In genomic region chr18:79643049-79643765, GRCh38 we compare ENCODE assay signal across 12 cellular contexts. TPM values are rescaled to one million over a fixed set of nuclear protein-coding genes. Genes with fewer than 3 reads are reported as not detected.
DNase-seq lines count a peak whose midpoint lies in the region; ATAC-seq and TF ChIP-seq lines count a peak whose summit lies in the region.
"Had no signal": no experiment of that assay in that cellular context is flagged by ENCODE, and none has a peak within 500 bp of the region (broad histone marks: within the 10 kb centered on the region; RNA-seq: fewer than 3 reads in every experiment).

No MANE protein-coding gene starts in this region.

- peak overlapping the region; percentile 72 for H2AFZ ChIP-seq in HCT116 (ENCODE audit: low read depth, low read length, poor library complexity, severe bottlenecking)
- H2AFZ ChIP-seq: neural progenitor cell had no signal

- H3K4me3 ChIP-seq in CD8-positive, alpha-beta T cell (ENCODE audit: low read depth, low read length): no peak overlapping the region
- H3K4me3 ChIP-seq in HCT116 (replicated peaks in 1 of 2; ENCODE audit: low read depth in 1 of 2, low read length in 2 of 2) (no peak overlapping the region), sigmoid colon (no peak overlapping the region)
- H3K4me3 ChIP-seq: gastrocnemius medialis, neural progenitor cell had no signal

- WGBS in sigmoid colon, 2 donors: 70 to 83% methylated on average over 23 of the region's 23 CpGs

- H3K36me3 ChIP-seq in CD8-positive, alpha-beta T cell (ENCODE audit: insufficient read depth, low read length): no peaks in the 10 kb centered on the region
- H3K36me3 ChIP-seq in HCT116 (ENCODE audit: control insufficient read depth in 1 of 2, insufficient read depth in 2 of 2, low read length in 2 of 2): no peaks in the 10 kb centered on the region
- no peaks in the 10 kb centered on the region for H3K36me3 ChIP-seq in sigmoid colon
- H3K36me3 ChIP-seq: gastrocnemius medialis, neural progenitor cell had no signal

- H4K20me1 ChIP-seq in HCT116 (ENCODE audit: insufficient read depth): no peaks in the 10 kb centered on the region

- H3K27me3 ChIP-seq in CD8-positive, alpha-beta T cell (ENCODE audit: insufficient read depth, low read length): no peaks in the 10 kb centered on the region
- H3K27me3 ChIP-seq in HCT116 (ENCODE audit: insufficient read depth, low read length): no peaks in the 10 kb centered on the region
- H3K27me3 ChIP-seq in sigmoid colon: peaks cover 2 to 13% (median 11%) of the 10 kb centered on the region in 3 donors

- RAD21 ChIA-PET in HCT116 (lab: Charles Lee; ENCODE audit: low non-redundant PET in 1 of 2, low total read pairs in 2 of 2, uncharacterized antibody in 2 of 2, unreplicated experiment in 2 of 2): interaction anchor here in 1 of 2 experiments (0.6 kb wide), 1 partner anchor 258 kb away, joined by 4 read pairs; no protein-coding TSS in a partner anchor

- no TSS peak for BruUV-seq in HCT116 (replicated peaks; lab: Mats Ljungman, UMichigan)

- no peak overlapping the region for H3K4me3 Mint-ChIP-seq in CD8-positive, alpha-beta T cell
- H3K4me3 Mint-ChIP-seq in activated naive CD8-positive, alpha-beta T cell treated with anti-CD3 and anti-CD28 coated beads for 36 hours: no peak overlapping the region
- H3K4me3 Mint-ChIP-seq: activated CD4-positive, alpha-beta T cell treated with anti-CD3 and anti-CD28 coated beads, Interleukin-2, amount 10 ng/mL, durations not matched to agents 7 days and 5 days; CD8-positive, alpha-beta memory T cell; neural progenitor cell had no signal

- DNase-seq in CD8-positive, alpha-beta T cell: peak in 5 of 7 experiments; percentile 7 to 61 (median 30)
- DNase-seq in HCT116 (ENCODE audit: low read depth, low spot score): no peak
- DNase-seq in activated naive CD8-positive, alpha-beta T cell treated with anti-CD3 and anti-CD28 coated beads for 36 hours: peak; percentile 19
- peak; percentile 49 for DNase-seq in sigmoid colon
- no peak for DNase-seq in cerebellum (ENCODE audit: low spot score)
- DNase-seq: T1000 had no signal

- CTCF ChIA-PET in CD8-positive, alpha-beta T cell (lab: Charles Lee): interaction anchor here (0.8 to 5.1 kb wide), 14 partner anchors 9 to 299 kb away, joined by 3 to 109 read pairs (median 4); no protein-coding TSS in a partner anchor
- CTCF ChIA-PET in HCT116 (lab: Charles Lee): interaction anchor here (1.5 kb wide), 1 partner anchor 262 kb away, joined by 4 read pairs; no protein-coding TSS in a partner anchor

- no peaks in the 10 kb centered on the region for H3K36me3 Mint-ChIP-seq in CD8-positive, alpha-beta T cell
- no peaks in the 10 kb centered on the region for H3K36me3 Mint-ChIP-seq in activated naive CD8-positive, alpha-beta T cell treated with anti-CD3 and anti-CD28 coated beads for 36 hours
- H3K36me3 Mint-ChIP-seq: CD8-positive, alpha-beta memory T cell; neural progenitor cell had no signal

- H3K4me1 ChIP-seq in CD8-positive, alpha-beta T cell (ENCODE audit: insufficient read depth, low read length): peaks cover 12% of the 10 kb centered on the region
- H3K4me1 ChIP-seq in HCT116 (ENCODE audit: control insufficient read depth in 1 of 2, insufficient read depth in 2 of 2, low read length in 2 of 2): peaks cover 0 to 5% of the 10 kb centered on the region in 2 experiments; a peak in 1 of 4 replicates
- peaks cover 0 to 6% (median 2%) of the 10 kb centered on the region in 4 donors for H3K4me1 ChIP-seq in sigmoid colon
- H3K4me1 ChIP-seq: neural progenitor cell had no signal

- TF ChIP-seq RAD21 in HCT116 (IDR thresholded peaks at IDR 0.05; ENCODE audit: low read depth): no peak

- no peaks in the 10 kb centered on the region for H3K9me3 ChIP-seq in CD8-positive, alpha-beta T cell (ENCODE audit: low read length)
- H3K9me3 ChIP-seq in HCT116 (ENCODE audit: control insufficient read depth in 1 of 2, insufficient read depth in 1 of 2, low read depth in 1 of 2, low read length in 2 of 2): no peaks in the 10 kb centered on the region
- no peaks in the 10 kb centered on the region for H3K9me3 ChIP-seq in sigmoid colon
- H3K9me3 ChIP-seq: gastrocnemius medialis had no signal

- H3K9me2 ChIP-seq in HCT116 (ENCODE audit: insufficient read depth): no peaks in the 10 kb centered on the region

- H3K4me1 Mint-ChIP-seq in CD8-positive, alpha-beta T cell (ENCODE audit: low read depth): peaks cover 11% of the 10 kb centered on the region
- H3K4me1 Mint-ChIP-seq in activated naive CD8-positive, alpha-beta T cell treated with anti-CD3 and anti-CD28 coated beads for 36 hours: peaks cover 12% of the 10 kb centered on the region
- H3K4me1 Mint-ChIP-seq: CD8-positive, alpha-beta memory T cell had no signal

- TF ChIP-seq POLR2A in HCT116 (IDR thresholded peaks at IDR 0.05; ENCODE audit: borderline replicate concordance, extremely low read depth, insufficient read depth, insufficient read length): no peak
- TF ChIP-seq POLR2A in sigmoid colon (IDR thresholded peaks at IDR 0.05): no peak

- peak overlapping the region; percentile 74 for H3K27ac Mint-ChIP-seq in CD8-positive, alpha-beta T cell
- peak overlapping the region; percentile 45 for H3K27ac Mint-ChIP-seq in activated naive CD8-positive, alpha-beta T cell treated with anti-CD3 and anti-CD28 coated beads for 36 hours
- H3K27ac Mint-ChIP-seq: activated CD4-positive, alpha-beta T cell treated with anti-CD3 and anti-CD28 coated beads, Interleukin-2, amount 10 ng/mL, durations not matched to agents 7 days and 5 days; CD8-positive, alpha-beta memory T cell; neural progenitor cell had no signal

- POLR2A ChIA-PET in CD8-positive, alpha-beta T cell (lab: Charles Lee): interaction anchor here (1.2 kb wide), 1 partner anchor 35 kb away, joined by 4 read pairs; no protein-coding TSS in a partner anchor
- POLR2A ChIA-PET in HCT116 (lab: Charles Lee): no interaction called here

- peaks cover 18% of the 10 kb centered on the region for H3K27me3 Mint-ChIP-seq in CD8-positive, alpha-beta T cell (ENCODE audit: low read depth)
- peaks cover 9% of the 10 kb centered on the region for H3K27me3 Mint-ChIP-seq in activated naive CD8-positive, alpha-beta T cell treated with anti-CD3 and anti-CD28 coated beads for 36 hours
- H3K27me3 Mint-ChIP-seq: activated CD4-positive, alpha-beta T cell treated with anti-CD3 and anti-CD28 coated beads, Interleukin-2, amount 10 ng/mL, durations not matched to agents 7 days and 5 days had no signal

- ATAC-seq in CD8-positive, alpha-beta T cell: peak; percentile 64
- ATAC-seq in HCT116 (no peak), HG03280 (IDR thresholded peaks at IDR 0.05; ENCODE audit: unreplicated experiment) (no peak), HG03135 (IDR thresholded peaks at IDR 0.05; ENCODE audit: unreplicated experiment) (no peak)

- H3K9me3 Mint-ChIP-seq in CD8-positive, alpha-beta T cell: no peaks in the 10 kb centered on the region
- H3K9me3 Mint-ChIP-seq in activated naive CD8-positive, alpha-beta T cell treated with anti-CD3 and anti-CD28 coated beads for 36 hours: no peaks in the 10 kb centered on the region
- H3K9me3 Mint-ChIP-seq: activated CD4-positive, alpha-beta T cell treated with anti-CD3 and anti-CD28 coated beads, Interleukin-2, amount 10 ng/mL, durations not matched to agents 7 days and 5 days; CD8-positive, alpha-beta memory T cell; neural progenitor cell had no signal

- no peak overlapping the region for H3K27ac ChIP-seq in CD8-positive, alpha-beta T cell (ENCODE audit: low read depth, low read length)
- H3K27ac ChIP-seq in HCT116 (ENCODE audit: low read depth, low read length) (no peak overlapping the region), sigmoid colon (no peak overlapping the region)
- H3K27ac ChIP-seq: gastrocnemius medialis, neural progenitor cell had no signal

- TF ChIP-seq EP300 in sigmoid colon (IDR thresholded peaks at IDR 0.05): no peak

- H3K79me2 ChIP-seq in HCT116 (ENCODE audit: insufficient read depth, low read length): no peaks in the 10 kb centered on the region

- no peak for TF ChIP-seq CTCF in CD8-positive, alpha-beta T cell (IDR thresholded peaks at IDR 0.05)
- TF ChIP-seq CTCF in HCT116 (IDR thresholded peaks at IDR 0.05 in 2 of 3, conservative IDR thresholded peaks at IDR 0.05 in 1 of 3; ENCODE audit: borderline replicate concordance in 1 of 3, insufficient read depth in 1 of 3, low read depth in 2 of 3, low read length in 2 of 3): no peak
- no peak for TF ChIP-seq CTCF in sigmoid colon (IDR thresholded peaks at IDR 0.05)

- no peak overlapping the region for H3K9ac ChIP-seq in HCT116 (ENCODE audit: low read length)
- H3K9ac ChIP-seq: neural progenitor cell had no signal

- intact Hi-C loops in CD8-positive, alpha-beta T cell (cut with DNase I, micrococcal nuclease): loop anchor here in 1 of 2 experiments (2.0 to 10.0 kb wide), 2 partner anchors 114 to 768 kb away; no protein-coding TSS in a partner anchor
- intact Hi-C loops in HCT116 (cut with micrococcal nuclease) (loop anchor here (10.0 kb wide), 1 partner anchor 768 kb away; no protein-coding TSS in a partner anchor), sigmoid colon (cut with DNase I) (loop anchor here (2.0 kb wide), 1 partner anchor 112 kb away; no protein-coding TSS in a partner anchor)

- peak overlapping the region; percentile 31; the same call in 1 of the 2 replicates for H3K4me2 ChIP-seq in HCT116 (ENCODE audit: low read length)
- H3K4me2 ChIP-seq: neural progenitor cell had no signal

TF ChIP-seq in HCT116, 20 proteins besides CTCF, POLR2A, EP300 and RAD21 (continues in another document):
- TF ChIP-seq SRF (IDR thresholded peaks at IDR 0.05; ENCODE audit: low read depth) (no peak), POLR2AphosphoS5 (IDR thresholded peaks at IDR 0.05; ENCODE audit: low read depth, low read length) (no peak), EZH2 (IDR thresholded peaks at IDR 0.05) (no peak), FOSL1 (IDR thresholded peaks at IDR 0.05; ENCODE audit: low read depth) (no peak), JUND (IDR thresholded peaks at IDR 0.05) (no peak), YY1 (IDR thresholded peaks at IDR 0.05; ENCODE audit: extremely low read depth, insufficient replicate concordance, low read depth, low read length) (no peak), MAX (IDR thresholded peaks at IDR 0.05) (no peak), ATF3 (IDR thresholded peaks at IDR 0.05) (no peak), ELF1 (IDR thresholded peaks at IDR 0.05; ENCODE audit: borderline replicate concordance, low read depth) (no peak), CEBPB (IDR thresholded peaks at IDR 0.05; ENCODE audit: low read depth) (no peak)

RNA-seq across cellular contexts. Expression of gene CTDP1, which starts 36.4 kb away (rescaled TPM):
- total RNA-seq in CD8-positive, alpha-beta T cell: 100 to 1,000 TPM; 110 to 121 TPM
- total RNA-seq in HCT116 (2021; ENCODE audit: unreplicated experiment) (24.9 TPM), sigmoid colon (10 to 100 TPM; 11.1 to 14.7 (median 12.6) TPM), cerebellum (10.4 TPM)
- polyA plus RNA-seq in HCT116 (2012): 14.8 and 17.3 TPM in 2 replicates
- total RNA-seq in activated naive CD8-positive, alpha-beta T cell treated with anti-CD3 and anti-CD28 coated beads for 36 hours: 10 to 100 TPM; 44.4 to 44.6 TPM
- 10 to 100 TPM; 15.6 to 25.9 (median 22.3) TPM for polyA plus RNA-seq in sigmoid colon

Comparison
In these comparisons a context has a peak if more than half of its experiments do, and no peak if none do; other contexts are left out.
1. DNase-seq: peak in CD8-positive, alpha-beta T cell (5 of 7), activated naive CD8-positive, alpha-beta T cell treated with anti-CD3 and anti-CD28 coated beads for 36 hours (single experiment) and sigmoid colon (single experiment); none in HCT116 (single experiment) and cerebellum (single experiment).